In genomic region chr15:66824374-66824773, GRCh38 we compare ENCODE assay signal across 24 cellular contexts.
"Had no signal": no experiment of that assay in that cellular context is flagged by ENCODE, and none has a peak within 500 bp of the region (broad histone marks: within the 10 kb centered on the region; RNA-seq: fewer than 3 reads in every experiment).

No MANE protein-coding gene starts in this region.

- H3K4me1 Mint-ChIP-seq: immature natural killer cell, memory B cell had no signal

- H3K9me3 Mint-ChIP-seq: dendritic cell treated with granulocyte-macrophage colony-stimulating factor and Interleukin-4, amounts not matched to agents 40 ng/mL and 50 ng/mL, for 4 days; effector memory CD8-positive, alpha-beta T cell; immature natural killer cell; memory B cell; natural killer cell treated with Interleukin-12 subunit alpha and Interleukin-12 subunit beta and Interleukin-15 and Interleukin-18, amount 100 ng/mL, for 72 hours; neural progenitor cell; type B pancreatic cell had no signal

- H3K36me3 Mint-ChIP-seq: immature natural killer cell; memory B cell; natural killer cell treated with Interleukin-12 subunit alpha and Interleukin-12 subunit beta and Interleukin-15 and Interleukin-18, amount 100 ng/mL, for 72 hours; neural progenitor cell; type B pancreatic cell had no signal

- H3K27me3 ChIP-seq: esophagus muscularis mucosa, gastrocnemius medialis, heart right ventricle, neural progenitor cell, stomach, vagina had no signal

- H3K9me3 ChIP-seq: esophagus muscularis mucosa, gastrocnemius medialis, heart right ventricle, lower lobe of right lung, stomach, vagina had no signal

- H3K4me1 ChIP-seq: gastrocnemius medialis, lower lobe of right lung, parathyroid adenoma, stomach, vagina had no signal

- H3K27me3 Mint-ChIP-seq: memory B cell; natural killer cell treated with Interleukin-12 subunit alpha and Interleukin-12 subunit beta and Interleukin-15 and Interleukin-18, amount 100 ng/mL, for 72 hours had no signal

- H3K9ac ChIP-seq: neural progenitor cell, parathyroid adenoma had no signal

- DNase-seq: cerebellar nuclear complex; effector memory CD8-positive, alpha-beta T cell; gastrocnemius medialis; heart right ventricle; immature natural killer cell; kidney; left colon; lower lobe of right lung; midbrain; occipital lobe; small intestine; stimulated activated CD4-positive, alpha-beta T cell treated with anti-CD3 and anti-CD28 coated beads, Interleukin-12 subunit alpha, Interleukin-12 subunit beta, amount 100 ng/mL, for 4 hours; stimulated activated naive CD4-positive, alpha-beta T cell; stomach; substantia nigra had no signal

- H3K79me2 ChIP-seq: parathyroid adenoma had no signal

- H3K4me2 ChIP-seq: neural progenitor cell had no signal

- H3K27ac ChIP-seq: epithelial cell of prostate, esophagus muscularis mucosa, gastrocnemius medialis, heart right ventricle, lower lobe of right lung, neural progenitor cell, parathyroid adenoma, stomach, vagina had no signal

- H3K27ac Mint-ChIP-seq: dendritic cell treated with granulocyte-macrophage colony-stimulating factor and Interleukin-4, amounts not matched to agents 40 ng/mL and 50 ng/mL, for 4 days; effector memory CD8-positive, alpha-beta T cell; immature natural killer cell; memory B cell; natural killer cell treated with Interleukin-12 subunit alpha and Interleukin-12 subunit beta and Interleukin-15 and Interleukin-18, amount 100 ng/mL, for 72 hours; neural progenitor cell; type B pancreatic cell had no signal

- H2AFZ ChIP-seq: neural progenitor cell, parathyroid adenoma had no signal

- H3K4me3 Mint-ChIP-seq: dendritic cell treated with granulocyte-macrophage colony-stimulating factor and Interleukin-4, amounts not matched to agents 40 ng/mL and 50 ng/mL, for 4 days; effector memory CD8-positive, alpha-beta T cell; immature natural killer cell; memory B cell; natural killer cell treated with Interleukin-12 subunit alpha and Interleukin-12 subunit beta and Interleukin-15 and Interleukin-18, amount 100 ng/mL, for 72 hours; neural progenitor cell; type B pancreatic cell had no signal

- H3K4me3 ChIP-seq: esophagus muscularis mucosa, gastrocnemius medialis, heart right ventricle, lower lobe of right lung, neural progenitor cell, stomach, vagina had no signal

- H3K36me3 ChIP-seq: esophagus muscularis mucosa, gastrocnemius medialis, heart right ventricle, lower lobe of right lung, neural progenitor cell, stomach, vagina had no signal
